In the genomic region with DNA sequence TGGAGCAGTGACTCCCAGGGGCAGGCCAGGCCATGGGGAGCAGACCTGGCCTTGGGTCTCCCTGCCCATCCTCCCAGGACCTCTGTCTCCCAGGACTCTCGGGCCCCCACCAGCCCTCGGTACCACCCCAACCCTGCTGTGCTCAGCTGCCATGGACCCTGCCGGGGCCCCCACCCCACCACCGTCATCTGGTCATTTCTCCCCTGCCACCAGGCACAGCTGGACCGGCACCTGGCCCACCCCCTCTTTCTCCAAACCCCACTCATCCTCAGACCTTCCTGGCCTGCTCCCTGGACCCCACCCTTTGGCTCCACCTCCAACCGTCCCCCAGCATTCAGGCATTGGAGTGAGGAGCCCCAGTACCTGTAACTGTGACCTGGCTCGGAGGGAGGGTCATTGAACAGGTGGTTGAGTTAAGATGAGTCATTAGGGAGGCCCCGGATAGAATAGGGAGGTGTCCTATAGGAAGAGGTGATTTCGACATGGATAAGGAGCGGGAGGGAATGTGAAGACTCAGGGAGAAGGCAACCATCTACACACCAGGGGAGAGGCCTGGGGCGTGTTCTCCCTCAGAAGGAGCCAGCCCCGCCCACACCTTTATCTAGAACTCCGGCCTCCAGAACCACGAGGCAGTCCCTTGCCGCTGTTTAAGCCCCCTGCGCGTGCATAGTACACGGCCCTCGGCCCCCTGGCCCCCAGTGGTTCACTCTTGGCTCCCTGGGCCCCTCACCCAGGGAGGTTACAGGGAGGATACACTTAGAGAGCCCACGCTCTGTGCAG, we compare ENCODE assay signal across 17 cellular contexts.
DNase-seq lines count a peak whose midpoint lies in the region; FAIRE-seq and TF ChIP-seq lines count a peak whose summit lies in the region.
"Had no signal": no experiment of that assay in that cellular context is flagged by ENCODE, and none has a peak within 500 bp of the region (broad histone marks: within the 10 kb centered on the region; RNA-seq: fewer than 3 reads in every experiment).

No MANE protein-coding gene starts in this region.

- H3K36me3 ChIP-seq in HEK293 (ENCODE audit: control insufficient read depth in 2 of 2, insufficient read depth in 1 of 2, low read length in 2 of 2) (no peaks in the 10 kb centered on the region), kidney (ENCODE audit: control insufficient read depth in 1 of 2, insufficient read depth in 2 of 2, low read length in 2 of 2) (no peaks in the 10 kb centered on the region)
- H3K36me3 ChIP-seq: BLaER1 treated with 17β-estradiol and CSF1 and Interleukin-3, amounts not matched to agents 10 nM and 100 nM had no signal

- CTCF ChIA-PET in HEK293 (lab: Yijun Ruan, JAX) = no interaction called here

- peak; percentile 59 for DNase-seq in kidney
- DNase-seq in posterior vena cava (ENCODE audit: low spot score) = peak; percentile 60
- no peak for DNase-seq in pons (ENCODE audit: low spot score)
- no peak for DNase-seq in activated CD8-positive, alpha-beta memory T cell treated with anti-CD3 and anti-CD28 coated beads for 24 hours
- DNase-seq in NCI-H1417 treated with DMSO at 0.1 percent for 48 hours (lab: John Stamatoyannopoulos, UW) = no peak
- no peak for DNase-seq in HTR-8/SVneo (ENCODE audit: insufficient read length, low spot score)
- DNase-seq: CD8-positive, alpha-beta T cell; DND-41; KG1; MV-4-11; NCI-H1694 treated with DMSO at 0.1 percent for 48 hours; NCI-H446; NCI-H526 had no signal

- H3K4me3 ChIP-seq in HEK293 (ENCODE audit: low read depth, low read length) (no peak overlapping the region), kidney (ENCODE audit: low read length in 2 of 2) (no peak overlapping the region)
- H3K4me3 ChIP-seq: BLaER1 treated with 17β-estradiol and CSF1 and Interleukin-3, amounts not matched to agents 10 nM and 100 nM had no signal

- no peak overlapping the region for H3K27ac ChIP-seq in HEK293 (ENCODE audit: extremely low read depth, low read depth, low read length)
- no peak overlapping the region for H3K27ac ChIP-seq in kidney (ENCODE audit: low read depth in 2 of 2, low read length in 2 of 2)
- H3K27ac ChIP-seq: BLaER1 treated with 17β-estradiol and CSF1 and Interleukin-3, amounts not matched to agents 10 nM and 100 nM; HL-60 had no signal

- no peak overlapping the region for H3K9ac ChIP-seq in kidney (ENCODE audit: low read length in 2 of 2)
- H3K9ac ChIP-seq: BLaER1 treated with 17β-estradiol and CSF1 and Interleukin-3, amounts not matched to agents 10 nM and 100 nM had no signal

- intact Hi-C loops in kidney (cut with DNase I) = no loop called here
- intact Hi-C loops in posterior vena cava (cut with DNase I) = no loop called here

- TF ChIP-seq CTCF in HEK293 (tag by site-specific recombination; IDR thresholded peaks at IDR 0.05) = no peak
- TF ChIP-seq CTCF in kidney (IDR thresholded peaks at IDR 0.05; ENCODE audit: borderline replicate concordance, extremely low read depth, insufficient read depth) = no peak

- H3K9me3 ChIP-seq in HEK293 (ENCODE audit: control insufficient read depth, insufficient read depth, low read depth, low read length) = no peaks in the 10 kb centered on the region
- H3K9me3 ChIP-seq in kidney (ENCODE audit: control insufficient read depth in 1 of 2, low read length in 2 of 2) = no peaks in the 10 kb centered on the region
- H3K9me3 ChIP-seq: BLaER1 treated with 17β-estradiol and CSF1 and Interleukin-3, amounts not matched to agents 10 nM and 100 nM had no signal

- POLR2A ChIA-PET in HEK293 (lab: Yijun Ruan, JAX) = no interaction called here

- no peaks in the 10 kb centered on the region for H3K4me1 ChIP-seq in HEK293 (ENCODE audit: control insufficient read depth, insufficient read depth, low read length)
- H3K4me1 ChIP-seq in kidney (ENCODE audit: control insufficient read depth in 1 of 2, insufficient read depth in 1 of 2, low read depth in 1 of 2, low read length in 2 of 2) = no peaks in the 10 kb centered on the region
- H3K4me1 ChIP-seq: BLaER1 treated with 17β-estradiol and CSF1 and Interleukin-3, amounts not matched to agents 10 nM and 100 nM had no signal

- FAIRE-seq in kidney (lab: Jason Lieb, UNC) (no peak), HTR-8/SVneo (lab: Jason Lieb, UNC) (no peak)
- FAIRE-seq: GM12891 had no signal

TF ChIP-seq in HEK293, 187 proteins besides CTCF, POLR2A, EP300 and RAD21:
- TF ChIP-seq ZNF19 (tag by site-specific recombination; IDR thresholded peaks at IDR 0.05; ENCODE audit: low read depth) (no peak), KLF17 (tag by site-specific recombination; IDR thresholded peaks at IDR 0.05) (0 out of 2 replicates have a peak, but pooled peaks have one; percentile 37)

Comparison
In these comparisons a context has a peak if more than half of its experiments do, and no peak if none do; other contexts are left out.
1. DNase-seq: peak in kidney (single experiment) and posterior vena cava (single experiment); none in pons (single experiment), activated CD8-positive, alpha-beta memory T cell treated with anti-CD3 and anti-CD28 coated beads for 24 hours (single experiment), NCI-H1417 treated with DMSO at 0.1 percent for 48 hours (single experiment) and HTR-8/SVneo (single experiment).